In the genomic region with DNA sequence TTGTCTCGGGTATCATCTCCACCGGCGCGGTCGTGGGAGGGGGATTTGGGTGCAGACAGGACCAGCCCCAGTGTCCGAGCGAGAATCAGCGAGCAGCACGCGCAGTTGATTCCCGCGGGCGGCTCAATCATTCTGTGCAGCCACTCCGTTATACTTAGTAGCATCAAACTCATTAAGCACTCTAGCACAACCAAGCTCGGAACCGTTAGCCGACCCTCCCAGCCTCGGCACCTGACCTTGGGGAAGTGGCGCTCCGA, we compare ENCODE assay signal across 7 cellular contexts. TPM values are rescaled to one million over a fixed set of nuclear protein-coding genes. Genes with fewer than 3 reads are reported as not detected.
A peak's percentile ranks its signal among the peaks of the same experiment; 100 is the strongest.
DNase-seq lines count a peak whose midpoint lies in the region; ATAC-seq lines count a peak whose summit lies in the region.

No MANE protein-coding gene starts in this region.

- H3K27ac Mint-ChIP-seq in activated naive CD4-positive, alpha-beta T cell treated with anti-CD3 and anti-CD28 coated beads, Interleukin-2, amount 50 U/mL, for 72 hours = peak overlapping the region; percentile 97

- H3K27me3 ChIP-seq in iPS-15b (ENCODE audit: control insufficient read depth, insufficient read depth, low read length) = no peaks in the 10 kb centered on the region
- no peaks in the 10 kb centered on the region for H3K27me3 ChIP-seq in stomach smooth muscle (ENCODE audit: control insufficient read depth in 1 of 2, insufficient read depth in 2 of 2, low read length in 2 of 2)

- H3K36me3 ChIP-seq in iPS-15b (ENCODE audit: control insufficient read depth, insufficient read depth, low read length) (peaks cover 20% of the 10 kb centered on the region), stomach smooth muscle (ENCODE audit: control insufficient read depth in 2 of 2, insufficient read depth in 2 of 2, low read length in 2 of 2) (peaks cover 8 to 13% of the 10 kb centered on the region in 2 donors)

- H3K4me1 ChIP-seq in iPS-15b (ENCODE audit: control insufficient read depth, insufficient read depth, low read length) (peaks cover 4% of the 10 kb centered on the region), stomach smooth muscle (ENCODE audit: control insufficient read depth, insufficient read depth, low read length) (peaks cover 39% of the 10 kb centered on the region)

- peak overlapping the region; percentile 90 for H3K27ac ChIP-seq in stomach smooth muscle (ENCODE audit: low read length)

- H3K9ac ChIP-seq in iPS-15b (ENCODE audit: low read depth, low read length) (peak overlapping the region; percentile 94), stomach smooth muscle (ENCODE audit: low read length in 2 of 2) (peak overlapping the region; percentile 62 to 78)

- no peaks in the 10 kb centered on the region for H3K9me3 Mint-ChIP-seq in activated naive CD4-positive, alpha-beta T cell treated with anti-CD3 and anti-CD28 coated beads, Interleukin-2, amount 50 U/mL, for 72 hours

- ATAC-seq in HG02852 (IDR thresholded peaks at IDR 0.05; ENCODE audit: unreplicated experiment) (peak; percentile 20), HG03025 (IDR thresholded peaks at IDR 0.05; ENCODE audit: low FRiP score, unreplicated experiment) (no peak)
- ATAC-seq in activated naive CD4-positive, alpha-beta T cell treated with anti-CD3 and anti-CD28 coated beads, Interleukin-2, amount 50 U/mL, for 72 hours = no peak

- H3K36me3 Mint-ChIP-seq in activated naive CD4-positive, alpha-beta T cell treated with anti-CD3 and anti-CD28 coated beads, Interleukin-2, amount 50 U/mL, for 72 hours = peaks cover 19 to 27% of the 10 kb centered on the region in 2 donors

- H3K4me3 ChIP-seq in iPS-15b (ENCODE audit: low read depth, low read length) (peak overlapping the region; percentile 98), stomach smooth muscle (ENCODE audit: low read length in 2 of 2) (peak overlapping the region; percentile 94)

- DNase-seq in activated naive CD4-positive, alpha-beta T cell treated with anti-CD3 and anti-CD28 coated beads, Interleukin-2, amount 50 U/mL, for 72 hours (ENCODE audit: low spot score in 2 of 2) = no peak
- no peak for DNase-seq in NCI-H526 (lab: John Stamatoyannopoulos, UW)
- DNase-seq in midbrain (lab: John Stamatoyannopoulos, UW) = no peak

- no peaks in the 10 kb centered on the region for H3K9me3 ChIP-seq in iPS-15b (ENCODE audit: control insufficient read depth, insufficient read depth, low read length)
- H3K9me3 ChIP-seq in stomach smooth muscle (ENCODE audit: control insufficient read depth in 2 of 2, low read length in 2 of 2) = no peaks in the 10 kb centered on the region

RNA-seq across cellular contexts. Expression of a gene that starts 0.2 kb away (rescaled TPM):
- 10 to 100 TPM; 19.9 to 49.0 TPM for total RNA-seq in activated naive CD4-positive, alpha-beta T cell treated with anti-CD3 and anti-CD28 coated beads, Interleukin-2, amount 50 U/mL, for 72 hours

RNA-seq across cellular contexts. Expression of a gene that starts 0.4 kb away (rescaled TPM):
- total RNA-seq in activated naive CD4-positive, alpha-beta T cell treated with anti-CD3 and anti-CD28 coated beads, Interleukin-2, amount 50 U/mL, for 72 hours = 10 to 100 TPM; 16.3 to 20.9 TPM

RNA-seq across cellular contexts. Expression of a gene that starts 39.2 kb away (rescaled TPM):
- total RNA-seq in activated naive CD4-positive, alpha-beta T cell treated with anti-CD3 and anti-CD28 coated beads, Interleukin-2, amount 50 U/mL, for 72 hours = under 1 TPM; 0.54 to 0.64 TPM

RNA-seq across cellular contexts. Expression of a gene that starts 52.0 kb away (rescaled TPM):
- total RNA-seq in activated naive CD4-positive, alpha-beta T cell treated with anti-CD3 and anti-CD28 coated beads, Interleukin-2, amount 50 U/mL, for 72 hours = 10 to 100 TPM; 63.8 to 64.9 TPM
